ENCODE assay signal across 9 cellular contexts in the genomic region with DNA sequence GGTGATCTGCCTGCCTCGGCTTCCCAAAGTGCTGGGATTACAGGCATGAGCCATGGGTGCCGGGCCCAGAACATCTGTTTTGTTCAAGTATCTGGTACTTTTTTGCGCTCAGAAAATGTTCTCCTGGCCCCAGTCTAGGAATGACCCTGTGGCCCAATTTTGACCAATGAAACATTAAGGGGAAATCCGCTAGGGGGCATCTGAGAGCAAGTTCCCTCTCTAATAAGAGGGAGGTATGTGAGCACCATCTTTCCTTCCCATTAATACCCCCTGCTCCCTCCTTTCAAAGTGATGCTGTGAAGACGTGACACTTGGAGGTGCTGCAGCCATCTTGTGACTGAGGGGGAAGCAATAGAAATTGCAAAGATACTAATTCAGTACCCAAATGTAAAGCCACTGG. TPM values are rescaled to one million over a fixed set of nuclear protein-coding genes. Genes with fewer than 3 reads are reported as not detected.
DNase-seq lines count a peak whose midpoint lies in the region; ATAC-seq, FAIRE-seq and TF ChIP-seq lines count a peak whose summit lies in the region.
"Had no signal": no experiment of that assay in that cellular context is flagged by ENCODE, and none has a peak within 500 bp of the region (broad histone marks: within the 10 kb centered on the region; RNA-seq: fewer than 3 reads in every experiment).

No MANE protein-coding gene starts in this region.

- H3K36me3 ChIP-seq in HCT116 (ENCODE audit: control insufficient read depth in 1 of 2, insufficient read depth in 2 of 2, low read length in 2 of 2), result no peaks in the 10 kb centered on the region
- H3K36me3 ChIP-seq: tibial nerve had no signal

- no peak for TF ChIP-seq POLR2A in HCT116 (IDR thresholded peaks at IDR 0.05; ENCODE audit: borderline replicate concordance, extremely low read depth, insufficient read depth, insufficient read length)

- no peaks in the 10 kb centered on the region for H3K36me3 Mint-ChIP-seq in activated naive CD4-positive, alpha-beta T cell treated with anti-CD3 and anti-CD28 coated beads for 36 hours (ENCODE audit: low read depth)
- no peaks in the 10 kb centered on the region for H3K36me3 Mint-ChIP-seq in neural crest cell (ENCODE audit: low read depth)

- 0 out of 2 replicates have a peak, but pooled peaks cover 2% of the 10 kb centered on the region for H3K27me3 ChIP-seq in HCT116 (ENCODE audit: insufficient read depth, low read length)
- H3K27me3 ChIP-seq: tibial nerve had no signal

- no peak overlapping the region for H3K4me3 Mint-ChIP-seq in activated naive CD4-positive, alpha-beta T cell treated with anti-CD3 and anti-CD28 coated beads for 36 hours
- H3K4me3 Mint-ChIP-seq in neural crest cell, result no peak overlapping the region

- POLR2A ChIA-PET in HCT116 (lab: Charles Lee), result no interaction called here

- no peak overlapping the region for H3K4me3 ChIP-seq in HCT116 (replicated peaks in 1 of 2; ENCODE audit: low read depth in 1 of 2, low read length in 2 of 2)
- H3K4me3 ChIP-seq: tibial nerve had no signal

- peak; percentile 36 for ATAC-seq in HCT116

- no peaks in the 10 kb centered on the region for H3K9me3 Mint-ChIP-seq in activated naive CD4-positive, alpha-beta T cell treated with anti-CD3 and anti-CD28 coated beads for 36 hours
- peaks cover 3% of the 10 kb centered on the region for H3K9me3 Mint-ChIP-seq in neural crest cell

- FAIRE-seq in HTR-8/SVneo (lab: Jason Lieb, UNC), result no peak

- peaks cover 6% of the 10 kb centered on the region for H3K27me3 Mint-ChIP-seq in activated naive CD4-positive, alpha-beta T cell treated with anti-CD3 and anti-CD28 coated beads for 36 hours (ENCODE audit: low read depth)
- H3K27me3 Mint-ChIP-seq in neural crest cell (ENCODE audit: low read depth), result no peaks in the 10 kb centered on the region

- DNase-seq in activated naive CD4-positive, alpha-beta T cell treated with anti-CD3 and anti-CD28 coated beads for 36 hours, result peak; percentile 6
- DNase-seq in activated naive CD4-positive, alpha-beta T cell (lab: John Stamatoyannopoulos, UW), result no peak
- DNase-seq in HCT116 (ENCODE audit: low read depth, low spot score) (peak; percentile 16), RPMI7951 (ENCODE audit: low read depth) (peak; percentile 21), neural crest cell (ENCODE audit: low read depth, low spot score) (peak; percentile 5), epidermal melanocyte (ENCODE audit: insufficient read length, low spot score) (no peak), HTR-8/SVneo (ENCODE audit: insufficient read length, low spot score) (no peak), NCI-H2107 treated with DMSO at 0.1 percent for 48 hours (lab: John Stamatoyannopoulos, UW; ENCODE audit: unreplicated experiment) (no peak)

- 0 out of 2 replicates have a peak, but pooled peaks have one; percentile 15 for TF ChIP-seq RAD21 in HCT116 (IDR thresholded peaks at IDR 0.05; ENCODE audit: low read depth)

- TF ChIP-seq CTCF in HCT116 (IDR thresholded peaks at IDR 0.05 in 2 of 3, conservative IDR thresholded peaks at IDR 0.05 in 1 of 3; ENCODE audit: borderline replicate concordance in 1 of 3, insufficient read depth in 1 of 3, low read depth in 2 of 3, low read length in 2 of 3) (peak; percentile 19 to 49 (median 46); a peak in 4 of 6 replicates), neural crest cell (conservative IDR thresholded peaks at IDR 0.05) (peak; percentile 26)

- H3K9ac ChIP-seq in HCT116 (ENCODE audit: low read length), result no peak overlapping the region

- no TSS peak for BruUV-seq in HCT116 (replicated peaks; lab: Mats Ljungman, UMichigan)

- H3K27ac Mint-ChIP-seq in activated naive CD4-positive, alpha-beta T cell treated with anti-CD3 and anti-CD28 coated beads for 36 hours, result no peak overlapping the region
- no peak overlapping the region for H3K27ac Mint-ChIP-seq in neural crest cell (ENCODE audit: unreplicated experiment)

- no peaks in the 10 kb centered on the region for H4K20me1 ChIP-seq in HCT116 (ENCODE audit: insufficient read depth)

- intact Hi-C loops in activated naive CD4-positive, alpha-beta T cell treated with anti-CD3 and anti-CD28 coated beads for 36 hours (cut with micrococcal nuclease), result no loop called here
- intact Hi-C loops in HCT116 (cut with micrococcal nuclease), result no loop called here

- RAD21 ChIA-PET in HCT116 (lab: Charles Lee; ENCODE audit: low non-redundant PET in 1 of 2, low total read pairs in 2 of 2, uncharacterized antibody in 2 of 2, unreplicated experiment in 2 of 2), result no interaction called here

- H3K9me2 ChIP-seq in HCT116 (ENCODE audit: insufficient read depth), result no peaks in the 10 kb centered on the region

- peaks cover 0 to 6% of the 10 kb centered on the region in 2 experiments; a peak in 1 of 4 replicates for H3K4me1 ChIP-seq in HCT116 (ENCODE audit: control insufficient read depth in 1 of 2, insufficient read depth in 2 of 2, low read length in 2 of 2)

- no peak overlapping the region for H3K27ac ChIP-seq in HCT116 (ENCODE audit: low read depth, low read length)
- H3K27ac ChIP-seq: tibial nerve had no signal

- no peaks in the 10 kb centered on the region for H3K79me2 ChIP-seq in HCT116 (ENCODE audit: insufficient read depth, low read length)

- CTCF ChIA-PET in activated naive CD4-positive, alpha-beta T cell treated with anti-CD3 and anti-CD28 coated beads for 36 hours (lab: Charles Lee), result no interaction called here
- CTCF ChIA-PET in HCT116 (lab: Charles Lee), result no interaction called here

- no peaks in the 10 kb centered on the region for H3K9me3 ChIP-seq in HCT116 (ENCODE audit: control insufficient read depth in 1 of 2, insufficient read depth in 1 of 2, low read depth in 1 of 2, low read length in 2 of 2)
- H3K9me3 ChIP-seq: tibial nerve had no signal

- no peak overlapping the region for H2AFZ ChIP-seq in HCT116 (ENCODE audit: low read depth, low read length, poor library complexity, severe bottlenecking)

- H3K4me2 ChIP-seq in HCT116 (ENCODE audit: low read length), result no peak overlapping the region

- no peaks in the 10 kb centered on the region for H3K4me1 Mint-ChIP-seq in activated naive CD4-positive, alpha-beta T cell treated with anti-CD3 and anti-CD28 coated beads for 36 hours (ENCODE audit: low read depth)
- H3K4me1 Mint-ChIP-seq in neural crest cell, result peaks cover 6% of the 10 kb centered on the region

TF ChIP-seq in HCT116, 20 proteins besides CTCF, POLR2A, EP300 and RAD21:
- TF ChIP-seq SP1 (IDR thresholded peaks at IDR 0.05; ENCODE audit: low read depth), result no peak
- TF ChIP-seq EGR1 (IDR thresholded peaks at IDR 0.05; ENCODE audit: low read depth), result no peak
- TF ChIP-seq, protein P1, sequence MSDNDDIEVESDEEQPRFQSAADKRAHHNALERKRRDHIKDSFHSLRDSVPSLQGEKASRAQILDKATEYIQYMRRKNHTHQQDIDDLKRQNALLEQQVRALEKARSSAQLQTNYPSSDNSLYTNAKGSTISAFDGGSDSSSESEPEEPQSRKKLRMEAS (IDR thresholded peaks at IDR 0.05), result no peak
- no peak for TF ChIP-seq CEBPB (IDR thresholded peaks at IDR 0.05; ENCODE audit: low read depth)
- no peak for TF ChIP-seq SRF (IDR thresholded peaks at IDR 0.05; ENCODE audit: low read depth)

RNA-seq across cellular contexts. Expression of a gene that starts 16.5 kb away (rescaled TPM):
- not detected for total RNA-seq in activated naive CD4-positive, alpha-beta T cell treated with anti-CD3 and anti-CD28 coated beads for 36 hours
- total RNA-seq in HCT116 (2021; ENCODE audit: unreplicated experiment) (not detected), neural crest cell (not detected in 2 replicates)
- polyA plus RNA-seq in HCT116 (2012), result not detected in 2 replicates
- total RNA-seq in RPMI7951 (2014; rRNA removed; shearing (Covaris generic)), result 0.29 TPM in 1 of 2 replicates, not detected in the other
- total RNA-seq: tibial nerve had no signal

Comparison
In these comparisons a context has a peak if more than half of its experiments do, and no peak if none do; other contexts are left out.
1. DNase-seq: peak in activated naive CD4-positive, alpha-beta T cell treated with anti-CD3 and anti-CD28 coated beads for 36 hours (single experiment), HCT116 (single experiment), RPMI7951 (single experiment) and neural crest cell (single experiment); none in activated naive CD4-positive, alpha-beta T cell (0 of 4), epidermal melanocyte (single experiment), HTR-8/SVneo (single experiment) and NCI-H2107 treated with DMSO at 0.1 percent for 48 hours (single experiment).